41 cellular contexts compared by ENCODE assay signal in genomic region chr14:57921377-57921776, GRCh38. TPM values are rescaled to one million over a fixed set of nuclear protein-coding genes. Genes with fewer than 3 reads are reported as not detected.
"Had no signal": no experiment of that assay in that cellular context is flagged by ENCODE, and none has a peak within 500 bp of the region (broad histone marks: within the 10 kb centered on the region; RNA-seq: fewer than 3 reads in every experiment).

No MANE protein-coding gene starts in this region.

- H3K27ac Mint-ChIP-seq: activated naive CD4-positive, alpha-beta T cell treated with anti-CD3 and anti-CD28 coated beads for 36 hours; activated naive CD4-positive, alpha-beta T cell treated with anti-CD3 and anti-CD28 coated beads, Interleukin-2, amount 10 ng/mL, durations not matched to agents 7 days and 5 days; activated naive CD4-positive, alpha-beta T cell treated with anti-CD3 and anti-CD28 coated beads, Interleukin-2, amount 50 U/mL, for 24 hours; activated naive CD4-positive, alpha-beta T cell treated with anti-CD3 and anti-CD28 coated beads, Interleukin-2, amount 50 U/mL, for 72 hours; activated naive CD8-positive, alpha-beta T cell; activated naive CD8-positive, alpha-beta T cell treated with anti-CD3 and anti-CD28 coated beads for 36 hours; activated naive CD8-positive, alpha-beta T cell treated with anti-CD3 and anti-CD28 coated beads, Interleukin-2, amount 10 ng/mL, durations not matched to agents 7 days and 5 days; activated naive CD8-positive, alpha-beta T cell treated with anti-CD3 and anti-CD28 coated beads, Interleukin-2, amount 50 U/mL, for 24 hours; activated T-cell treated with anti-CD3 and anti-CD28 coated beads, Interleukin-2, amount 50 U/mL, for 24 hours; activated T-cell treated with anti-CD3 and anti-CD28 coated beads, Interleukin-2, amount 50 U/mL, for 72 hours; activated T-helper 1 cell treated with anti-CD3 and anti-CD28 coated beads, Interleukin-12 subunit alpha, Interleukin-12 subunit beta, Interleukin-2, Interleukin-4 antibody, amounts not matched to agents 30 ng/mL and 10 ng/mL and 1 ng/mL, durations not matched to agents 14 hours and 24 hours and 36 hours; activated T-helper 17 cell treated with anti-CD3 and anti-CD28 coated beads, Interleukin-2, amount 50 U/mL, for 72 hours; activated T-helper 2 cell treated with anti-CD3 and anti-CD28 coated beads, Interferon-gamma antibody, Interleukin-2, Interleukin-4, amounts not matched to agents 10 μg/mL and 5 μg/mL and 100 μg/mL, durations not matched to agents 14 hours and 24 hours and 36 hours; brain had no signal

- H3K36me3 Mint-ChIP-seq: activated naive CD4-positive, alpha-beta T cell treated with anti-CD3 and anti-CD28 coated beads, Interleukin-2, amount 10 ng/mL, durations not matched to agents 7 days and 5 days; activated naive CD4-positive, alpha-beta T cell treated with anti-CD3 and anti-CD28 coated beads, Interleukin-2, amount 50 U/mL, for 72 hours; activated naive CD8-positive, alpha-beta T cell; activated naive CD8-positive, alpha-beta T cell treated with anti-CD3 and anti-CD28 coated beads for 36 hours; activated naive CD8-positive, alpha-beta T cell treated with anti-CD3 and anti-CD28 coated beads, Interleukin-2, amount 10 ng/mL, durations not matched to agents 7 days and 5 days; brain had no signal

- ATAC-seq: activated naive CD4-positive, alpha-beta T cell treated with anti-CD3 and anti-CD28 coated beads, Interleukin-2, amount 50 U/mL, for 72 hours; activated naive CD8-positive, alpha-beta T cell treated with anti-CD3 and anti-CD28 coated beads, Interleukin-2, amount 50 U/mL, for 24 hours; activated T-cell treated with anti-CD3 and anti-CD28 coated beads, Interleukin-2, amount 50 U/mL, for 4 hours; activated T-cell treated with anti-CD3 and anti-CD28 coated beads, Interleukin-2, amount 50 U/mL, for 72 hours; activated T-helper 17 cell treated with anti-CD3 and anti-CD28 coated beads, Interleukin-2, amount 50 U/mL, for 72 hours; body of pancreas had no signal

- H3K9me3 Mint-ChIP-seq: activated naive CD4-positive, alpha-beta T cell treated with anti-CD3 and anti-CD28 coated beads, Interleukin-2, amount 10 ng/mL, durations not matched to agents 7 days and 5 days; activated naive CD4-positive, alpha-beta T cell treated with anti-CD3 and anti-CD28 coated beads, Interleukin-2, amount 50 U/mL, for 24 hours; activated T-cell treated with anti-CD3 and anti-CD28 coated beads, Interleukin-2, amount 50 U/mL, for 4 hours had no signal

- DNase-seq: activated effector memory CD4-positive, alpha-beta T cell treated with anti-CD3 and anti-CD28 coated beads, Interleukin-2, amount 50 U/mL, for 16 hours; activated effector memory CD4-positive, alpha-beta T cell treated with Interleukin-2 at 50 U/mL for 16 hours; activated gamma-delta T cell; activated gamma-delta T cell treated with Interleukin-2 at 50 U/mL for 16 hours; activated naive CD4-positive, alpha-beta T cell; activated naive CD4-positive, alpha-beta T cell treated with anti-CD3 and anti-CD28 coated beads for 36 hours; activated naive CD4-positive, alpha-beta T cell treated with anti-CD3 and anti-CD28 coated beads, Interleukin-2, amount 10 ng/mL, durations not matched to agents 7 days and 5 days; activated naive CD4-positive, alpha-beta T cell treated with anti-CD3 and anti-CD28 coated beads, Interleukin-2, amount 50 U/mL, for 16 hours; activated naive CD4-positive, alpha-beta T cell treated with Interleukin-2 at 50 U/mL for 16 hours; activated naive CD8-positive, alpha-beta T cell treated with anti-CD3 and anti-CD28 coated beads for 36 hours; activated naive CD8-positive, alpha-beta T cell treated with anti-CD3 and anti-CD28 coated beads, Interleukin-2, amount 10 ng/mL, durations not matched to agents 7 days and 5 days; activated naive CD8-positive, alpha-beta T cell treated with anti-CD3 and anti-CD28 coated beads, Interleukin-2, amount 50 U/mL, for 24 hours; activated T-cell treated with anti-CD3 and anti-CD28 coated beads, Interleukin-2, amount 50 U/mL, for 1 hour; activated T-cell treated with anti-CD3 and anti-CD28 coated beads, Interleukin-2, amount 50 U/mL, for 24 hours; activated T-cell treated with anti-CD3 and anti-CD28 coated beads, Interleukin-2, amount 50 U/mL, for 4 hours; activated T-cell treated with anti-CD3 and anti-CD28 coated beads, Interleukin-2, amount 50 U/mL, for 48 hours; activated T-cell treated with anti-CD3 and anti-CD28 coated beads, Interleukin-2, amount 50 U/mL, for 72 hours; adrenal gland; amniotic stem cell; amygdala; anterior cingulate cortex; aorta; body of pancreas; brain microvascular endothelial cell; caudate nucleus; central memory CD4-positive, alpha-beta T cell; cerebellar nuclear complex had no signal

- H3K27ac ChIP-seq: adrenal gland, ascending aorta, body of pancreas, brain microvascular endothelial cell, cardiac muscle cell had no signal

- H3K27me3 ChIP-seq: adrenal gland, ascending aorta, body of pancreas, brain microvascular endothelial cell, cardiac muscle cell had no signal

- FAIRE-seq: astrocyte, bronchial epithelial cell had no signal

- H3K36me3 ChIP-seq: adrenal gland, ascending aorta, brain microvascular endothelial cell, cardiac muscle cell had no signal

- H3K4me3 Mint-ChIP-seq: activated naive CD4-positive, alpha-beta T cell treated with anti-CD3 and anti-CD28 coated beads for 36 hours; activated naive CD4-positive, alpha-beta T cell treated with anti-CD3 and anti-CD28 coated beads, Interleukin-2, amount 10 ng/mL, durations not matched to agents 7 days and 5 days; activated naive CD4-positive, alpha-beta T cell treated with anti-CD3 and anti-CD28 coated beads, Interleukin-2, amount 50 U/mL, for 24 hours; activated naive CD8-positive, alpha-beta T cell; activated naive CD8-positive, alpha-beta T cell treated with anti-CD3 and anti-CD28 coated beads for 36 hours; activated naive CD8-positive, alpha-beta T cell treated with anti-CD3 and anti-CD28 coated beads, Interleukin-2, amount 10 ng/mL, durations not matched to agents 7 days and 5 days; activated naive CD8-positive, alpha-beta T cell treated with anti-CD3 and anti-CD28 coated beads, Interleukin-2, amount 50 U/mL, for 24 hours; activated T-cell treated with anti-CD3 and anti-CD28 coated beads, Interleukin-2, amount 50 U/mL, for 24 hours; activated T-cell treated with anti-CD3 and anti-CD28 coated beads, Interleukin-2, amount 50 U/mL, for 4 hours; activated T-cell treated with anti-CD3 and anti-CD28 coated beads, Interleukin-2, amount 50 U/mL, for 72 hours; activated T-helper 1 cell treated with anti-CD3 and anti-CD28 coated beads, Interleukin-12 subunit alpha, Interleukin-12 subunit beta, Interleukin-2, Interleukin-4 antibody, amounts not matched to agents 30 ng/mL and 10 ng/mL and 1 ng/mL, durations not matched to agents 14 hours and 24 hours and 36 hours; activated T-helper 17 cell treated with anti-CD3 and anti-CD28 coated beads, Interleukin-2, amount 50 U/mL, for 72 hours; brain; central memory CD8-positive, alpha-beta T cell had no signal

- H3K9me3 ChIP-seq: adrenal gland, ascending aorta, body of pancreas had no signal

- H3K4me1 Mint-ChIP-seq: activated naive CD4-positive, alpha-beta T cell treated with anti-CD3 and anti-CD28 coated beads, Interleukin-2, amount 10 ng/mL, durations not matched to agents 7 days and 5 days; activated naive CD4-positive, alpha-beta T cell treated with anti-CD3 and anti-CD28 coated beads, Interleukin-2, amount 50 U/mL, for 24 hours; activated naive CD8-positive, alpha-beta T cell treated with anti-CD3 and anti-CD28 coated beads for 36 hours; activated naive CD8-positive, alpha-beta T cell treated with anti-CD3 and anti-CD28 coated beads, Interleukin-2, amount 10 ng/mL, durations not matched to agents 7 days and 5 days; activated naive CD8-positive, alpha-beta T cell treated with anti-CD3 and anti-CD28 coated beads, Interleukin-2, amount 50 U/mL, for 24 hours; activated T-helper 17 cell treated with anti-CD3 and anti-CD28 coated beads, Interleukin-2, amount 50 U/mL, for 72 hours; brain; central memory CD8-positive, alpha-beta T cell had no signal

- H3K27me3 Mint-ChIP-seq: activated naive CD4-positive, alpha-beta T cell treated with anti-CD3 and anti-CD28 coated beads, Interleukin-2, amount 10 ng/mL, durations not matched to agents 7 days and 5 days; activated naive CD8-positive, alpha-beta T cell treated with anti-CD3 and anti-CD28 coated beads, Interleukin-2, amount 10 ng/mL, durations not matched to agents 7 days and 5 days; activated naive CD8-positive, alpha-beta T cell treated with anti-CD3 and anti-CD28 coated beads, Interleukin-2, amount 50 U/mL, for 24 hours; activated T-cell treated with anti-CD3 and anti-CD28 coated beads, Interleukin-2, amount 50 U/mL, for 24 hours; activated T-helper 17 cell treated with anti-CD3 and anti-CD28 coated beads, Interleukin-2, amount 50 U/mL, for 72 hours; brain had no signal

- H3K4me1 ChIP-seq: adrenal gland, ascending aorta, body of pancreas had no signal

- H3K4me3 ChIP-seq: adrenal gland, ascending aorta, body of pancreas, cardiac muscle cell had no signal

RNA-seq across cellular contexts. Expression of gene SLC35F4, which starts 55.5 kb away (rescaled TPM):
- total RNA-seq: activated naive CD4-positive, alpha-beta T cell treated with anti-CD3 and anti-CD28 coated beads for 36 hours; activated naive CD4-positive, alpha-beta T cell treated with anti-CD3 and anti-CD28 coated beads, Interleukin-2, amount 50 U/mL, for 72 hours; activated naive CD8-positive, alpha-beta T cell treated with anti-CD3 and anti-CD28 coated beads for 36 hours; activated naive CD8-positive, alpha-beta T cell treated with anti-CD3 and anti-CD28 coated beads, Interleukin-2, amount 10 ng/mL, durations not matched to agents 7 days and 5 days; activated T-cell treated with anti-CD3 and anti-CD28 coated beads, Interleukin-2, amount 50 U/mL, for 4 hours; activated T-cell treated with anti-CD3 and anti-CD28 coated beads, Interleukin-2, amount 50 U/mL, for 72 hours; activated T-helper 1 cell treated with anti-CD3 and anti-CD28 coated beads, Interleukin-12 subunit alpha, Interleukin-12 subunit beta, Interleukin-2, Interleukin-4 antibody, amounts not matched to agents 30 ng/mL and 10 ng/mL and 1 ng/mL, durations not matched to agents 14 hours and 24 hours and 36 hours; activated T-helper 17 cell treated with anti-CD3 and anti-CD28 coated beads, Interleukin-2, amount 50 U/mL, for 72 hours; activated T-helper 2 cell treated with anti-CD3 and anti-CD28 coated beads, Interferon-gamma antibody, Interleukin-2, Interleukin-4, amounts not matched to agents 10 μg/mL and 5 μg/mL and 100 μg/mL, durations not matched to agents 14 hours and 24 hours and 36 hours; adrenal gland; aorta; ascending aorta; astrocyte; body of pancreas; bronchial epithelial cell; cardiac muscle cell; cardiac septum; chondrocyte had no signal
- polyA plus RNA-seq: adrenal gland, aorta had no signal
